9 cellular contexts compared by ENCODE assay signal in the genomic region with DNA sequence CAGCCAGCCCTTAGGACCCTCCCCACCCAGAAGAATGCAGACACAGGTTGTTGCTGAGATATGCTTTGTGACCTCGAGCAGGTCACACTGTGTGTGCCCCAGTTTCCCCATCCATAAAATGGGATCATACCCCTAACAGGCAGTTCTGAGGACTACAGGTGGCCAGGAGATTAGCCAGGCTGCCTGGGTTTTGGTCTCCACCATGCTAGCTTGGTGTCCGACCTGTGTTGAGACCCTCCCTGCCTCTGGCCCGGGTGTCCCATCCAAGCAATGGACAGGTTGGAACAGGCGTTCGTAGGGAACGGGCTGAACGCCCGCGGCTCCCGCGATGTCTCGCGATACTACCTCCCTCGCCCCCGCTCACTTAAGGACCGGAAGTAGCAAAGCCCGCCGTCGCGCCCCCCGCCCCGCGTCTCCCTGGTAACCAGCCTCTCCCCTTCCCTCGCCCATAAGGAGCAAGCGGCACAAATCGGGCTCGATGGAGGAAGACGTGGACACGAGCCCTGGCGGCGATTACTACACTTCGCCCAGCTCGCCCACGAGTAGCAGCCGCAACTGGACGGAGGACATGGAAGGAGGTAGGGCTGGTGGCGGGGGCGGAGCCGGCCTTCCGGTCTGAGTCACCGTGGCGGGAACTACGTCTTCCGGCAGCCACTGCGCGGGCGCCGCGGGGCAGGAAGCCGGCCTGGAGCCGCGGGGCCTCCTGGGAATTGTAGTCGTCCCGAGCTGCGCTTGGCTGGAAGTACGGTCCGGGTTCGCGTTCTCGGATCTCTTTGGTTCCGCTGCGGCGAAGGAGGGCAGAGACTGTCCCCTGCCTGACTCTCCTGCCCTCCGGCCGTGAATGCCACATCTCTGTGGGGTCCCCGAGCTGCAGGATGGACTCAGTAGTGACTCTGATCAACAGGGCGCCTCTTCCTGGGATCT. TPM values are rescaled to one million over a fixed set of nuclear protein-coding genes. Genes with fewer than 3 reads are reported as not detected.
DNase-seq lines count a peak whose midpoint lies in the region; ATAC-seq, FAIRE-seq and TF ChIP-seq lines count a peak whose summit lies in the region.
"Had no signal": no experiment of that assay in that cellular context is flagged by ENCODE, and none has a peak within 500 bp of the region (broad histone marks: within the 10 kb centered on the region; RNA-seq: fewer than 3 reads in every experiment).

No MANE protein-coding gene starts in this region.

- CTCF ChIA-PET in endothelial cell of umbilical vein (lab: Charles Lee): interaction anchor here (0.8 to 0.9 kb wide), 3 partner anchors 12 to 50 kb away, joined by 3 to 4 read pairs (median 3); no protein-coding TSS in a partner anchor

- peak; percentile 80 for ATAC-seq in GM19455 (IDR thresholded peaks at IDR 0.05; ENCODE audit: unreplicated experiment)

- intact Hi-C loops in endothelial cell of umbilical vein (cut with micrococcal nuclease): loop anchor here (1.0 kb wide), 2 partner anchors 16 to 24 kb away; no protein-coding TSS in a partner anchor

- H2AFZ ChIP-seq in endothelial cell of umbilical vein (ENCODE audit: low read depth, low read length): peak overlapping the region; percentile 42

- H3K36me3 ChIP-seq in endothelial cell of umbilical vein (ENCODE audit: control insufficient read depth in 2 of 2, extremely low read depth in 1 of 2, insufficient read depth in 2 of 2, low read length in 2 of 2): peaks cover 4 to 10% of the 10 kb centered on the region in 2 experiments

- peak overlapping the region; percentile 67 for H3K4me2 ChIP-seq in endothelial cell of umbilical vein (ENCODE audit: insufficient read depth, low read length)

- POLR2A ChIA-PET in endothelial cell of umbilical vein (lab: Charles Lee): no interaction called here

- peak; percentile 83 for TF ChIP-seq POLR2A in endothelial cell of umbilical vein (IDR thresholded peaks at IDR 0.05; ENCODE audit: low read depth, low read length)

- peaks cover 16% of the 10 kb centered on the region for H3K4me1 ChIP-seq in endothelial cell of umbilical vein (ENCODE audit: control insufficient read depth, extremely low read depth, insufficient read depth, low read length)

- H3K27me3 ChIP-seq in endothelial cell of umbilical vein (ENCODE audit: control insufficient read depth in 2 of 2, insufficient read depth in 2 of 2, low read length in 2 of 2): no peaks in the 10 kb centered on the region

- TF ChIP-seq CTCF in endothelial cell of umbilical vein (IDR thresholded peaks at IDR 0.05; ENCODE audit: extremely low read depth in 1 of 2, insufficient read depth in 1 of 2, low read depth in 1 of 2, low read length in 2 of 2): no peak

- H3K9me1 ChIP-seq in endothelial cell of umbilical vein (replicated peaks; ENCODE audit: control insufficient read depth, extremely low read depth, insufficient read depth, low read length): no peaks in the 10 kb centered on the region

- peak; percentile 96 for FAIRE-seq in endothelial cell of umbilical vein (lab: Jason Lieb, UNC)

- peaks cover 9% of the 10 kb centered on the region for H3K79me2 ChIP-seq in endothelial cell of umbilical vein (ENCODE audit: control insufficient read depth, insufficient read depth, low read length)

- BruUV-seq in endothelial cell of umbilical vein (replicated peaks; lab: Mats Ljungman, UMichigan): TSS peak; percentile 97

- dilution Hi-C loops in endothelial cell of umbilical vein (cut with MboI; ENCODE audit: extremely low pct_ligation_motif_present, low sequenced_read_pairs): no loop called here

- no peaks in the 10 kb centered on the region for H4K20me1 ChIP-seq in endothelial cell of umbilical vein (replicated peaks; ENCODE audit: control insufficient read depth, extremely low read depth, insufficient read depth, low read length)

- H3K9ac ChIP-seq in endothelial cell of umbilical vein (replicated peaks; ENCODE audit: extremely low read depth, insufficient read depth, low read length): peak overlapping the region; percentile 73

- H3K27ac ChIP-seq in endothelial cell of umbilical vein (ENCODE audit: insufficient read depth, low read depth, low read length): peak overlapping the region; percentile 74

- no peaks in the 10 kb centered on the region for H3K9me3 ChIP-seq in endothelial cell of umbilical vein (replicated peaks; ENCODE audit: control insufficient read depth, insufficient read depth, low read length)

- peak overlapping the region in 2 of 3 experiments; percentile 42 to 51 for H3K4me3 ChIP-seq in endothelial cell of umbilical vein (replicated peaks in 1 of 3; ENCODE audit: insufficient read depth in 1 of 3, low read depth in 1 of 3, low read length in 3 of 3)

- DNase-seq in CD1c-positive myeloid dendritic cell (ENCODE audit: extremely low spot score): peak; percentile 99
- DNase-seq in HPDE6-E6E7 (ENCODE audit: extremely low spot score): peak; percentile 97
- DNase-seq in NOMO-1 treated with DMSO at 0.1 percent for 48 hours (lab: John Stamatoyannopoulos, UW; ENCODE audit: unreplicated experiment): peak; percentile 90
- DNase-seq in activated T-cell treated with anti-CD3 and anti-CD28 coated beads for 1 hour (ENCODE audit: low read depth): peak; percentile 92
- DNase-seq in endothelial cell of umbilical vein (ENCODE audit: low read depth, low spot score): peak; percentile 97
- peak; percentile 93 for DNase-seq in midbrain (lab: John Stamatoyannopoulos, UW)
- peak; percentile 89 to 93 for DNase-seq in stimulated activated CD8-positive, alpha-beta memory T cell treated with anti-CD3 and anti-CD28 coated beads, Interleukin-15, amount 100 ng/mL, for 4 hours (ENCODE audit: low read depth in 2 of 2)

TF ChIP-seq in endothelial cell of umbilical vein, 7 proteins besides CTCF, POLR2A, EP300 and RAD21:
- no peak for TF ChIP-seq GATA2 (IDR thresholded peaks at IDR 0.05; ENCODE audit: insufficient read depth, insufficient read length, low read depth, low read length)
- TF ChIP-seq POLR2AphosphoS5 (IDR thresholded peaks at IDR 0.05; ENCODE audit: insufficient read depth, low read depth, low read length): peak; percentile 94
- TF ChIP-seq FOS (IDR thresholded peaks at IDR 0.05; ENCODE audit: borderline replicate concordance, insufficient read depth, low read length): peak; percentile 96
- TF ChIP-seq, protein P1, sequence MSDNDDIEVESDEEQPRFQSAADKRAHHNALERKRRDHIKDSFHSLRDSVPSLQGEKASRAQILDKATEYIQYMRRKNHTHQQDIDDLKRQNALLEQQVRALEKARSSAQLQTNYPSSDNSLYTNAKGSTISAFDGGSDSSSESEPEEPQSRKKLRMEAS (IDR thresholded peaks at IDR 0.05; ENCODE audit: insufficient read depth, insufficient read length): no peak
- TF ChIP-seq JUN (IDR thresholded peaks at IDR 0.05; ENCODE audit: borderline replicate concordance, insufficient read depth, insufficient read length, low read depth): peak; percentile 47
- no peak for TF ChIP-seq MYC (IDR thresholded peaks at IDR 0.05; ENCODE audit: low read depth, low read length)

RNA-seq across cellular contexts. Expression of a gene that starts 45.4 kb away (rescaled TPM):
- total RNA-seq in endothelial cell of umbilical vein: not detected in 2 replicates
- not detected in 2 replicates for polyA plus RNA-seq in endothelial cell of umbilical vein
- polyA plus RNA-seq in endothelial cell of umbilical vein (2011; cell fraction: cytosol; rRNA removed): not detected in 2 replicates
- 0.21 TPM in 1 of 2 replicates, not detected in the other for polyA plus RNA-seq in endothelial cell of umbilical vein (2011; cell fraction: nucleus; rRNA removed)
- polyA plus RNA-seq in endothelial cell of umbilical vein (2012): not detected in 2 replicates
- polyA minus RNA-seq in endothelial cell of umbilical vein: 1.2 TPM in 1 of 2 replicates, not detected in the other
- polyA minus RNA-seq in endothelial cell of umbilical vein (2011; cell fraction: cytosol; rRNA and poly(A)+ RNA removed): not detected
- not detected in 2 replicates for polyA minus RNA-seq in endothelial cell of umbilical vein (2011; cell fraction: nucleus; rRNA and poly(A)+ RNA removed)

RNA-seq across cellular contexts. Expression of a gene that starts 48.3 kb away (rescaled TPM):
- total RNA-seq in endothelial cell of umbilical vein: not detected in 2 replicates
- polyA plus RNA-seq in endothelial cell of umbilical vein: not detected in 2 replicates
- polyA plus RNA-seq in endothelial cell of umbilical vein (2011; cell fraction: cytosol; rRNA removed): not detected in 2 replicates
- polyA plus RNA-seq in endothelial cell of umbilical vein (2011; cell fraction: nucleus; rRNA removed): not detected in 2 replicates
- polyA plus RNA-seq in endothelial cell of umbilical vein (2012): not detected in 2 replicates
- not detected in 2 replicates for polyA minus RNA-seq in endothelial cell of umbilical vein
- polyA minus RNA-seq in endothelial cell of umbilical vein (2011; cell fraction: cytosol; rRNA and poly(A)+ RNA removed): not detected
- polyA minus RNA-seq in endothelial cell of umbilical vein (2011; cell fraction: nucleus; rRNA and poly(A)+ RNA removed): not detected in 2 replicates
- total RNA-seq: activated CD8-positive, alpha-beta memory T cell treated with anti-CD3 and anti-CD28 coated beads for 36 hours had no signal

Comparison
In these comparisons a context has a peak if more than half of its experiments do, and no peak if none do; other contexts are left out.
1. Peak in every context shown above with its lines: DNase-seq, ATAC-seq, H3K4me3 ChIP-seq and H3K27ac ChIP-seq.